Comparison of ENCODE assay signal across 22 cellular contexts in genomic region chr5:133510634-133511262, GRCh38.
"Had no signal": no experiment of that assay in that cellular context is flagged by ENCODE, and none has a peak within 500 bp of the region (broad histone marks: within the 10 kb centered on the region; RNA-seq: fewer than 3 reads in every experiment).

No MANE protein-coding gene starts in this region.

- H3K36me3 Mint-ChIP-seq: stimulated activated effector memory CD8-positive, alpha-beta T cell treated with anti-CD3 and anti-CD28 coated beads, Interleukin-12 subunit alpha, Interleukin-12 subunit beta, amount 100 ng/mL, for 72 hours had no signal

- DNase-seq: activated CD4-positive, alpha-beta T cell treated with anti-CD3 and anti-CD28 coated beads for 4 hours; activated CD4-positive, alpha-beta T cell treated with anti-CD3 and anti-CD28 coated beads, Interleukin-2, amount 50 U/mL, for 48 hours; activated gamma-delta T cell treated with Interleukin-2 at 50 U/mL for 16 hours; activated naive CD4-positive, alpha-beta T cell treated with anti-CD3 and anti-CD28 coated beads, Interleukin-2, amount 50 U/mL, for 16 hours; activated T-cell treated with anti-CD3 and anti-CD28 coated beads, Interleukin-2, amount 50 U/mL, for 4 hours; amniotic stem cell; caudate nucleus; cortex of kidney; foreskin fibroblast; left lung; lower lobe of right lung; mesenchymal stem cell; sigmoid colon; small intestine; stimulated activated CD4-positive, alpha-beta T cell treated with anti-CD3 and anti-CD28 coated beads, Interleukin-4, amount 100 ng/mL, for 24 hours; upper lobe of left lung had no signal

- H3K4me1 Mint-ChIP-seq: nephron had no signal

- H3K9me3 Mint-ChIP-seq: activated T-cell treated with anti-CD3 and anti-CD28 coated beads, Interleukin-2, amount 50 U/mL, for 4 hours; activated T-helper 17 cell treated with anti-CD3 and anti-CD28 coated beads, Interleukin-2, amount 50 U/mL, for 72 hours; nephron; stimulated activated effector memory CD8-positive, alpha-beta T cell treated with anti-CD3 and anti-CD28 coated beads, Interleukin-12 subunit alpha, Interleukin-12 subunit beta, amount 100 ng/mL, for 72 hours; stimulated activated naive CD8-positive, alpha-beta T cell treated with anti-CD3 and anti-CD28 coated beads, Interleukin-15, Interleukin-2, amounts not matched to agents 100 ng/mL and 50 ng/mL, for 24 hours had no signal

- H3K4me3 ChIP-seq: left lung, lower lobe of right lung, sigmoid colon, upper lobe of left lung had no signal

- H3K9me3 ChIP-seq: left lung, lower lobe of right lung, sigmoid colon, upper lobe of left lung had no signal

- H3K27ac Mint-ChIP-seq: activated T-helper 17 cell treated with anti-CD3 and anti-CD28 coated beads, Interleukin-2, amount 50 U/mL, for 72 hours; nephron; progenitor cell of endocrine pancreas; stimulated activated effector memory CD8-positive, alpha-beta T cell treated with anti-CD3 and anti-CD28 coated beads, Interleukin-12 subunit alpha, Interleukin-12 subunit beta, amount 100 ng/mL, for 72 hours; stimulated activated naive CD8-positive, alpha-beta T cell treated with anti-CD3 and anti-CD28 coated beads, Interleukin-15, Interleukin-2, amounts not matched to agents 100 ng/mL and 50 ng/mL, for 24 hours had no signal

- H3K4me1 ChIP-seq: left lung, sigmoid colon had no signal

- H3K36me3 ChIP-seq: left lung, lower lobe of right lung, sigmoid colon, upper lobe of left lung had no signal

- H3K27me3 ChIP-seq: left lung, sigmoid colon, upper lobe of left lung had no signal

- H3K4me3 Mint-ChIP-seq: activated T-cell treated with anti-CD3 and anti-CD28 coated beads, Interleukin-2, amount 50 U/mL, for 4 hours; activated T-helper 17 cell treated with anti-CD3 and anti-CD28 coated beads, Interleukin-2, amount 50 U/mL, for 72 hours; nephron; stimulated activated effector memory CD8-positive, alpha-beta T cell treated with anti-CD3 and anti-CD28 coated beads, Interleukin-12 subunit alpha, Interleukin-12 subunit beta, amount 100 ng/mL, for 72 hours; stimulated activated naive CD8-positive, alpha-beta T cell treated with anti-CD3 and anti-CD28 coated beads, Interleukin-15, Interleukin-2, amounts not matched to agents 100 ng/mL and 50 ng/mL, for 24 hours had no signal

- ATAC-seq: activated T-cell treated with anti-CD3 and anti-CD28 coated beads, Interleukin-2, amount 50 U/mL, for 4 hours; activated T-helper 17 cell treated with anti-CD3 and anti-CD28 coated beads, Interleukin-2, amount 50 U/mL, for 72 hours; esophagus mucosa; left lung; lower lobe of right lung; stimulated activated effector memory CD8-positive, alpha-beta T cell treated with anti-CD3 and anti-CD28 coated beads, Interleukin-12 subunit alpha, Interleukin-12 subunit beta, amount 100 ng/mL, for 72 hours had no signal

- H3K27ac ChIP-seq: left lung, lower lobe of right lung, sigmoid colon had no signal
